ENCODE assay signal across 16 cellular contexts in the genomic region with DNA sequence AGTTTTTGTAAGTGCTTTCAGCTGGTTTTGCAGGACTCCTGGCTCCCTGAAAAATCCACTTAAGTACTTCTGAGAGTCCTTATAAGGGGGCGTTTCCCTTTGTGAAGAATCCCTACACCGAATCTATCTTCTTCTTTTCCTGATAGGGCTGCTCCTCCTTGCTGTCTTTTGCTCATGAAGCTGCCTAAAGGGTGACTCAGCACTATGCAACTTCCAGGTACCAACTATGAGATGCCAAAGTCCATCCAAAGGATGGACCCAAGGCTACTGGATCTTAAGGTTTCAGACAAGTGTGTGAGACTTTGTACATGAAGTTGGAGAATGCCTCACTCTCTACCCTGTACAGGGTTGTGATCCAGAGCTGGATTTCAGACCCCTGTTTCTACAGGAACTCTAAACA.
DNase-seq lines count a peak whose midpoint lies in the region; ATAC-seq, FAIRE-seq and TF ChIP-seq lines count a peak whose summit lies in the region.
"Had no signal": no experiment of that assay in that cellular context is flagged by ENCODE, and none has a peak within 500 bp of the region (broad histone marks: within the 10 kb centered on the region; RNA-seq: fewer than 3 reads in every experiment).

No MANE protein-coding gene starts in this region.

- DNase-seq in EH (ENCODE audit: low read depth) = peak; percentile 22
- peak; percentile 34 for DNase-seq in M059J (ENCODE audit: low read depth)
- DNase-seq in bronchial epithelial cell (ENCODE audit: low read depth) = peak; percentile 29
- no peak for DNase-seq in nephron progenitor cell
- no peak for DNase-seq in activated T-cell treated with anti-CD3 and anti-CD28 coated beads, Interleukin-2, amount 50 U/mL, for 72 hours
- no peak for DNase-seq in adrenal gland
- DNase-seq in NCI-H226 = no peak
- DNase-seq in spleen = no peak
- DNase-seq: COR-L47, Karpas-422, NCI-H1105, NCI-H1694, NCI-H2107, NCI-H69, RPMI8226 had no signal

- TF ChIP-seq CTCF in bronchial epithelial cell (IDR thresholded peaks at IDR 0.05; ENCODE audit: insufficient read depth, low read length, severe bottlenecking) (no peak), nephron progenitor cell (IDR thresholded peaks at IDR 0.05) (no peak), adrenal gland (IDR thresholded peaks at IDR 0.05) (no peak), spleen (IDR thresholded peaks at IDR 0.05 in 8 of 11, conservative IDR thresholded peaks at IDR 0.05 in 3 of 11) (no peak)

- WGBS in adrenal gland, 4 donors = 66 to 84% (median 78%) methylated on average over 2 of the region's 2 CpGs
- 56 to 86% (median 71%) methylated on average over 2 of the region's 2 CpGs for WGBS in spleen, 5 donors

- H3K27me3 Mint-ChIP-seq in nephron progenitor cell (ENCODE audit: low read depth, poor library complexity) = peaks cover 2% of the 10 kb centered on the region
- no peaks in the 10 kb centered on the region for H3K27me3 Mint-ChIP-seq in activated T-cell treated with anti-CD3 and anti-CD28 coated beads, Interleukin-2, amount 50 U/mL, for 72 hours (ENCODE audit: low read depth)

- no peaks in the 10 kb centered on the region for H3K36me3 ChIP-seq in bronchial epithelial cell (ENCODE audit: control insufficient read depth, insufficient read depth, low read length)
- no peaks in the 10 kb centered on the region for H3K36me3 ChIP-seq in adrenal gland (replicated peaks in 1 of 2)
- no peaks in the 10 kb centered on the region for H3K36me3 ChIP-seq in spleen

- no peak overlapping the region for H3K4me3 ChIP-seq in bronchial epithelial cell (ENCODE audit: low read depth, low read length)
- H3K4me3 ChIP-seq in adrenal gland = no peak overlapping the region
- H3K4me3 ChIP-seq in spleen = no peak overlapping the region

- no peak overlapping the region for H3K4me3 Mint-ChIP-seq in nephron progenitor cell
- no peak overlapping the region for H3K4me3 Mint-ChIP-seq in activated T-cell treated with anti-CD3 and anti-CD28 coated beads, Interleukin-2, amount 50 U/mL, for 72 hours

- H3K4me1 Mint-ChIP-seq in nephron progenitor cell = no peaks in the 10 kb centered on the region
- no peaks in the 10 kb centered on the region for H3K4me1 Mint-ChIP-seq in activated T-cell treated with anti-CD3 and anti-CD28 coated beads, Interleukin-2, amount 50 U/mL, for 72 hours (ENCODE audit: low read depth)

- H3K4me1 ChIP-seq in adrenal gland (replicated peaks in 1 of 2) (no peaks in the 10 kb centered on the region), spleen (no peaks in the 10 kb centered on the region)

- H3K9me3 ChIP-seq in adrenal gland (replicated peaks in 1 of 3) (no peaks in the 10 kb centered on the region), spleen (peaks cover 0 to 41% (median 10%) of the 10 kb centered on the region in 8 donors)

- H3K36me3 Mint-ChIP-seq in nephron progenitor cell (ENCODE audit: low read depth) = no peaks in the 10 kb centered on the region
- H3K36me3 Mint-ChIP-seq in activated T-cell treated with anti-CD3 and anti-CD28 coated beads, Interleukin-2, amount 50 U/mL, for 72 hours (ENCODE audit: insufficient read depth in 2 of 2) = no peaks in the 10 kb centered on the region

- TF ChIP-seq POLR2A in adrenal gland (IDR thresholded peaks at IDR 0.05) (no peak), spleen (IDR thresholded peaks at IDR 0.05) (no peak)

- H3K27ac Mint-ChIP-seq in nephron progenitor cell = peak overlapping the region; percentile 26
- H3K27ac Mint-ChIP-seq in activated T-cell treated with anti-CD3 and anti-CD28 coated beads, Interleukin-2, amount 50 U/mL, for 72 hours = no peak overlapping the region

- peaks cover 13% of the 10 kb centered on the region for H3K9me3 Mint-ChIP-seq in nephron progenitor cell
- H3K9me3 Mint-ChIP-seq in activated T-cell treated with anti-CD3 and anti-CD28 coated beads, Interleukin-2, amount 50 U/mL, for 72 hours = peaks cover 9 to 11% of the 10 kb centered on the region in 2 donors

- intact Hi-C loops in adrenal gland (cut with DNase I) = no loop called here
- intact Hi-C loops in spleen (cut with DNase I; ENCODE audit: low total_unique reads) = no loop called here

- H3K27ac ChIP-seq in adrenal gland = no peak overlapping the region
- no peak overlapping the region for H3K27ac ChIP-seq in spleen

- H3K27me3 ChIP-seq in bronchial epithelial cell (ENCODE audit: control insufficient read depth, insufficient read depth, low read length) (no peaks in the 10 kb centered on the region), adrenal gland (no peaks in the 10 kb centered on the region), spleen (replicated peaks in 1 of 7) (no peaks in the 10 kb centered on the region)

- no peak for FAIRE-seq in bronchial epithelial cell (lab: Jason Lieb, UNC)

- no peak for ATAC-seq in activated T-cell treated with anti-CD3 and anti-CD28 coated beads, Interleukin-2, amount 50 U/mL, for 72 hours (replicated peaks in 1 of 2)
- ATAC-seq: HCT116 had no signal

Comparison
In these comparisons a context has a peak if more than half of its experiments do, and no peak if none do; other contexts are left out.
1. DNase-seq: peak in EH (single experiment), M059J (single experiment) and bronchial epithelial cell (single experiment); none in nephron progenitor cell (single experiment), activated T-cell treated with anti-CD3 and anti-CD28 coated beads, Interleukin-2, amount 50 U/mL, for 72 hours (0 of 2), adrenal gland (0 of 7), NCI-H226 (single experiment) and spleen (single experiment).